36 cellular contexts compared by ENCODE assay signal in the genomic region with DNA sequence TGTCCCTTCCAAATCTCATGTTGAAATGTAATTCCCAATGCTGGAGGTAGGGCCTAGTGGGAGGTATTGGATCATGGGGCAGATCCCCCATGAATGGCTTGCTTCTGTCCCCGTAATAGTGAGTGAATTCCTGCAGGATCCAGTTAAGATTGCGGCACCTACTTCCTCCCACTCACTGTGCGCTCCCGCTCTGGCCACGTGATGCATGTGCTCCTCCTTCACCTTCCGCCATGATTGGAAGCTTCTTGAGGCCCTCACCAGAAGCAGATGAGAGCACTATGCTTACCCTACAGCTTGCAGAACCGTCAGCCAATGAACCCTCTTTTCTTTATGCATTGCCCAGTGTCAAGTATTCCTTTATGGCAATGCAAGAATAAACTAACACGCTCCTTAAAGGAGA.
"Had no signal": no experiment of that assay in that cellular context is flagged by ENCODE, and none has a peak within 500 bp of the region (broad histone marks: within the 10 kb centered on the region; RNA-seq: fewer than 3 reads in every experiment).

No MANE protein-coding gene starts in this region.

- H3K9me3 ChIP-seq: MG63 had no signal

- H3K9ac ChIP-seq: KMS-11 had no signal

- H3K27ac ChIP-seq: KMS-11 had no signal

- DNase-seq: Karpas-422, Kasumi-1, MG63, MM.1S, MV-4-11, NCI-H1048, NCI-H1092, NCI-H1092 treated with DMSO at 0.1 percent for 48 hours, NCI-H1105, NCI-H1105 treated with DMSO at 0.1 percent for 48 hours, NCI-H1417, NCI-H1417 treated with DMSO at 0.1 percent for 48 hours, NCI-H1436, NCI-H1436 treated with DMSO at 0.1 percent for 48 hours, NCI-H146, NCI-H1694, NCI-H1694 treated with DMSO at 0.1 percent for 48 hours, NCI-H187, NCI-H187 treated with DMSO at 0.1 percent for 48 hours, NCI-H1930, NCI-H2029, NCI-H2029 treated with DMSO at 0.1 percent for 48 hours, NCI-H2081, NCI-H2081 treated with DMSO at 0.1 percent for 48 hours, NCI-H2107, NCI-H2171, NCI-H2171 treated with DMSO at 0.1 percent for 48 hours, NCI-H2227 treated with DMSO at 0.1 percent for 48 hours, NCI-H226, NCI-H345, NCI-H446, NCI-H446 treated with DMSO at 0.1 percent for 48 hours, NCI-H510A, NCI-H510A treated with DMSO at 0.1 percent for 48 hours, NCI-H524 had no signal

- H3K36me3 ChIP-seq: MG63 had no signal

- H3K4me3 ChIP-seq: MG63 had no signal

- H3K4me2 ChIP-seq: KMS-11 had no signal
